In genomic region chr19:48867922-48868195, GRCh38 we compare ENCODE assay signal across 2 cellular contexts.
TF ChIP-seq lines count a peak whose summit lies in the region.

No MANE protein-coding gene starts in this region.

TF ChIP-seq in GM23338, 12 proteins besides CTCF, POLR2A, EP300 and RAD21:
- TF ChIP-seq ETS1 (IDR thresholded peaks at IDR 0.05) (no peak), ZNF462 (CRISPR knock-in tag; IDR thresholded peaks at IDR 0.05) (no peak), STAT1 (IDR thresholded peaks at IDR 0.05; ENCODE audit: unreplicated experiment) (no peak), ZNF331 (CRISPR knock-in tag; IDR thresholded peaks at IDR 0.05; ENCODE audit: low read depth) (no peak), JUNB (IDR thresholded peaks at IDR 0.05; ENCODE audit: unreplicated experiment) (no peak), EZH2 (IDR thresholded peaks at IDR 0.05; ENCODE audit: low read depth, unreplicated experiment) (no peak)
TF ChIP-seq in GM23338: peak in this region for 0.

TF ChIP-seq in K562, 482 proteins besides CTCF, POLR2A, EP300 and RAD21:
- TF ChIP-seq MECOM (CRISPR knock-in tag; IDR thresholded peaks at IDR 0.05) (no peak), RBBP5 (IDR thresholded peaks at IDR 0.05; ENCODE audit: borderline replicate concordance, insufficient read depth, low read length, poor library complexity, severe bottlenecking) (peak; percentile 9)
